In the genomic region with DNA sequence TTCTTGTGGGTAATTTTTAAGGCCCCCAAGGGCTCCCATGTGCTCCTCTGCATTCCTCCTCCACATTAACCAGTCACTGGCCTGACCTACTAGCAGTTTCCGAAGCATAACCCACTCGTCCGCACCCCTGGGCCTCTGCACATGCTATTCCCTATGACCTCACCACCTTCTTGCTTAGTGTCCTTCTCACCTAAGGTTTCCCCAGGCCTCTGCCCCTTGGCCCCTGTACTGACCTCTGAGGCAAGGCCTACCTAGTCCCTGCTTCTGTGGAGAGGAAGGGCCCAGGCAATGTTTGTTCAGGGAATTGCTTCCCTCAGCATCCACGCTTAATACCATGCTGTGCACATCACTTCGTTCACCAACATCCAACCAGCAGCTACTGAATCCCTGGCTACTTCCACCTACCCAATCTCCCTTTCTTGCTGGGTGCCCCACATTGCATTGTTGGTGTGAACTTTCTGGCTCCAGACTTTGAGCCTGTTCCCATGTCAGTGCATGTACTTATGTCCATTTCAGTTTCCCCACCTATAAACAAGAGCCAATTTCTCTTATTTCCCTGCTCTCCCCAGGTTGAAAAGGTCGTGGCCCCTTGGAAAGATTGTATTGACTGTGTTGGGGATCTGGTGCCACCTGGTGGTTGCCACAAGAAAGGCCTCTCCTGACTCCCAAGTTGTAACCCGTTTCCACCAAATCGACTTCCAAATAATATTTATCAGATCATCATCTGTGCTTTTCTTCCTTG, we compare ENCODE assay signal across 8 cellular contexts. TPM values are rescaled to one million over a fixed set of nuclear protein-coding genes. Genes with fewer than 3 reads are reported as not detected.
DNase-seq lines count a peak whose midpoint lies in the region; ATAC-seq and TF ChIP-seq lines count a peak whose summit lies in the region.

No MANE protein-coding gene starts in this region.

- H3K9ac ChIP-seq in OCI-LY3 (ENCODE audit: low read length): no peak overlapping the region

- no peaks in the 10 kb centered on the region for H3K36me3 ChIP-seq in OCI-LY3 (replicated peaks; ENCODE audit: low read depth, low read length)
- no peaks in the 10 kb centered on the region for H3K36me3 ChIP-seq in kidney epithelial cell (ENCODE audit: control insufficient read depth, insufficient read depth, low read length)
- no peaks in the 10 kb centered on the region for H3K36me3 ChIP-seq in suprapubic skin

- H3K4me1 ChIP-seq in OCI-LY3 (ENCODE audit: low read length): peaks cover 7% of the 10 kb centered on the region; the same call in 1 of the 2 replicates
- no peaks in the 10 kb centered on the region for H3K4me1 ChIP-seq in suprapubic skin

- POLR2A ChIA-PET in HEK293T (lab: Yijun Ruan, JAX): no interaction called here

- H3K4me3 ChIP-seq in OCI-LY3 (ENCODE audit: low read length) (no peak overlapping the region), kidney epithelial cell (ENCODE audit: low read depth, low read length) (no peak overlapping the region), suprapubic skin (no peak overlapping the region)

- no peak overlapping the region for H3K4me3 Mint-ChIP-seq in Calu3 (ENCODE audit: low read depth, unreplicated experiment)

- H3K4me2 ChIP-seq in OCI-LY3 (ENCODE audit: low read length): no peak overlapping the region

- DNase-seq in Calu3: peak; percentile 68
- peak; percentile 60 for DNase-seq in HEK293T (ENCODE audit: extremely low spot score)
- peak; percentile 53 for DNase-seq in astrocyte of the hippocampus (ENCODE audit: low read depth, low spot score)
- DNase-seq in kidney epithelial cell (ENCODE audit: low read depth): no peak
- no peak for DNase-seq in suprapubic skin (ENCODE audit: low spot score in 2 of 2)
- no peak for DNase-seq in posterior vena cava (ENCODE audit: low spot score)

- H3K27ac ChIP-seq in OCI-LY3 (ENCODE audit: low read length) (no peak overlapping the region), suprapubic skin (no peak overlapping the region)

- TF ChIP-seq POLR2A in suprapubic skin (IDR thresholded peaks at IDR 0.05): no peak

- CTCF ChIA-PET in Calu3 (lab: Charles Lee): no interaction called here
- CTCF ChIA-PET in HEK293T (lab: Yijun Ruan, JAX): interaction anchor here (1.0 kb wide), 1 partner anchor 18 kb away, joined by 3 read pairs; no protein-coding TSS in a partner anchor

- peaks cover 28% of the 10 kb centered on the region for H3K27me3 Mint-ChIP-seq in Calu3 (ENCODE audit: unreplicated experiment)

- H3K9me3 ChIP-seq in OCI-LY3 (ENCODE audit: insufficient read depth, low read length) (no peaks in the 10 kb centered on the region), suprapubic skin (no peaks in the 10 kb centered on the region)

- H3K9me3 Mint-ChIP-seq in Calu3 (ENCODE audit: low read depth, unreplicated experiment): no peaks in the 10 kb centered on the region

- H3K4me1 Mint-ChIP-seq in Calu3 (ENCODE audit: low read depth, unreplicated experiment): no peaks in the 10 kb centered on the region

- TF ChIP-seq CTCF in Calu3 (IDR thresholded peaks at IDR 0.05; ENCODE audit: unreplicated experiment) (peak; percentile 83), OCI-LY3 (IDR thresholded peaks at IDR 0.05; ENCODE audit: low read depth, low read length) (peak; percentile 94), kidney epithelial cell (IDR thresholded peaks at IDR 0.05; ENCODE audit: insufficient read depth, low read length, poor library complexity, severe bottlenecking) (peak; percentile 86), suprapubic skin (IDR thresholded peaks at IDR 0.05) (peak; percentile 60 to 84)

- TF ChIP-seq EP300 in suprapubic skin (IDR thresholded peaks at IDR 0.05): no peak

- no peaks in the 10 kb centered on the region for H3K36me3 Mint-ChIP-seq in Calu3 (ENCODE audit: insufficient read depth, unreplicated experiment)

- no peaks in the 10 kb centered on the region for H4K20me1 ChIP-seq in OCI-LY3 (ENCODE audit: insufficient read depth, low read length)

- H3K27ac Mint-ChIP-seq in Calu3 (ENCODE audit: unreplicated experiment): no peak overlapping the region

- WGBS in suprapubic skin: 63% methylated on average over 8 of the region's 8 CpGs

- intact Hi-C loops in Calu3 (cut with micrococcal nuclease; ENCODE audit: unreplicated experiment): loop anchor here (1.0 to 2.0 kb wide), 3 partner anchors 19 to 252 kb away; no protein-coding TSS in a partner anchor
- intact Hi-C loops in posterior vena cava (cut with DNase I): no loop called here

- 0 out of 2 replicates have a peak overlapping the region, but pooled peaks have one; percentile 14 for H2AFZ ChIP-seq in OCI-LY3 (ENCODE audit: low read depth, low read length)

- BruUV-seq in Calu3 (replicated peaks; lab: Mats Ljungman, UMichigan): no TSS peak

- ATAC-seq in GM19455 (IDR thresholded peaks at IDR 0.05; ENCODE audit: unreplicated experiment): no peak

- H3K27me3 ChIP-seq in OCI-LY3 (ENCODE audit: low read depth, low read length): 0 out of 2 replicates have a peak, but pooled peaks cover under 1% of the 10 kb centered on the region
- H3K27me3 ChIP-seq in kidney epithelial cell (ENCODE audit: control insufficient read depth, insufficient read depth, low read length): no peaks in the 10 kb centered on the region
- no peaks in the 10 kb centered on the region for H3K27me3 ChIP-seq in suprapubic skin

- H3K79me2 ChIP-seq in OCI-LY3 (ENCODE audit: low read length): no peaks in the 10 kb centered on the region

TF ChIP-seq in HEK293T, 16 proteins besides CTCF, POLR2A, EP300 and RAD21:
- TF ChIP-seq FOXM1 (IDR thresholded peaks at IDR 0.05; ENCODE audit: borderline replicate concordance) (no peak), NFRKB (IDR thresholded peaks at IDR 0.05) (no peak), TARDBP (IDR thresholded peaks at IDR 0.05) (no peak), SP1 (IDR thresholded peaks at IDR 0.05) (no peak), ZNF384 (IDR thresholded peaks at IDR 0.05) (no peak), FOXA1 (IDR thresholded peaks at IDR 0.05) (no peak), BHLHE40 (IDR thresholded peaks at IDR 0.05; ENCODE audit: borderline replicate concordance) (no peak), SUZ12 (IDR thresholded peaks at IDR 0.05) (no peak), HDGF (IDR thresholded peaks at IDR 0.05; ENCODE audit: borderline replicate concordance) (no peak), LEF1 (IDR thresholded peaks at IDR 0.05; ENCODE audit: borderline replicate concordance) (no peak), ELF4 (IDR thresholded peaks at IDR 0.05) (no peak)
- TF ChIP-seq, protein P1, sequence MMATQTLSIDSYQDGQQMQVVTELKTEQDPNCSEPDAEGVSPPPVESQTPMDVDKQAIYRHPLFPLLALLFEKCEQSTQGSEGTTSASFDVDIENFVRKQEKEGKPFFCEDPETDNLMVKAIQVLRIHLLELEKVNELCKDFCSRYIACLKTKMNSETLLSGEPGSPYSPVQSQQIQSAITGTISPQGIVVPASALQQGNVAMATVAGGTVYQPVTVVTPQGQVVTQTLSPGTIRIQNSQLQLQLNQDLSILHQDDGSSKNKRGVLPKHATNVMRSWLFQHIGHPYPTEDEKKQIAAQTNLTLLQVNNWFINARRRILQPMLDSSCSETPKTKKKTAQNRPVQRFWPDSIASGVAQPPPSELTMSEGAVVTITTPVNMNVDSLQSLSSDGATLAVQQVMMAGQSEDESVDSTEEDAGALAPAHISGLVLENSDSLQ (IDR thresholded peaks at IDR 0.05): no peak

RNA-seq across cellular contexts. Expression of a gene that starts 19.2 kb away (rescaled TPM):
- 26.4 and 27.3 TPM in 2 replicates for total RNA-seq in Calu3 (2022)
- 12.0 and 14.7 TPM in 2 replicates for total RNA-seq in kidney epithelial cell
- 10 to 100 TPM in 3 of 4 donors, 1 to 10 TPM in 1; 9.1 to 13.5 (median 11.7) TPM for total RNA-seq in suprapubic skin
- total RNA-seq in posterior vena cava: 1 to 10 TPM; 5.3 TPM

Comparison
In these comparisons a context has a peak if more than half of its experiments do, and no peak if none do; other contexts are left out.
1. DNase-seq: peak in Calu3 (single experiment), HEK293T (single experiment) and astrocyte of the hippocampus (single experiment); none in kidney epithelial cell (single experiment), suprapubic skin (0 of 2) and posterior vena cava (single experiment).
2. Peak in every context shown above with its lines, with median percentiles within 50 percentile points of each other: CTCF ChIP-seq.